9 cellular contexts compared by ENCODE assay signal in the genomic region with DNA sequence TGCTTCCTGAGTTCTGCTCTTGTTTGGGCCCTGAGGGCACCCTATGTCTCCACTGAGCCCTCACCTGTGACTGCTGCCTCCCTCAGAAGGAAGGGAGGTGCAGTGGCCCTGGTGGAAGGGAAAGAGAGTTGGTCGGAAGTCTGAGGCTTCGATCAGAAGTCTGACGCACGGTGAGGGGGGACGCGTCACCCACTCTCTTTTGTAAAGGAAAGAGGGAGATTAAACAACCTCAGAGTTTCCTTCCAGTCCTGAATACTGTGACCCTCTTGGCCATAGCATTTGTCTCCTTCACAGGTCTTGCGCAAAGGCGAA. TPM values are rescaled to one million over a fixed set of nuclear protein-coding genes. Genes with fewer than 3 reads are reported as not detected.
DNase-seq lines count a peak whose midpoint lies in the region; ATAC-seq and TF ChIP-seq lines count a peak whose summit lies in the region.
"Had no signal": no experiment of that assay in that cellular context is flagged by ENCODE, and none has a peak within 500 bp of the region (broad histone marks: within the 10 kb centered on the region; RNA-seq: fewer than 3 reads in every experiment).

No MANE protein-coding gene starts in this region.

- ATAC-seq in heart right ventricle, result peak in 1 of 8 donors; percentile 5
- no peak for ATAC-seq in left ventricle myocardium superior
- ATAC-seq in central memory CD8-positive, alpha-beta T cell (replicated peaks; ENCODE audit: extremely low read depth, poor library complexity, severe bottlenecking), result peak; percentile 54
- ATAC-seq in psoas muscle, result no peak
- ATAC-seq in upper lobe of right lung, result no peak

- H3K4me3 ChIP-seq in heart right ventricle (no peak overlapping the region), psoas muscle (no peak overlapping the region), upper lobe of right lung (no peak overlapping the region)

- 64 to 85% methylated on average over 8 of the region's 8 CpGs for WGBS in heart right ventricle, 2 donors
- WGBS in psoas muscle, 3 donors, result 86 to 90% (median 87%) methylated on average over 8 of the region's 8 CpGs

- intact Hi-C loops in heart right ventricle (cut with DNase I) (no loop called here), left ventricle myocardium superior (cut with micrococcal nuclease) (no loop called here), psoas muscle (cut with DNase I) (no loop called here), upper lobe of right lung (cut with DNase I) (no loop called here)

- H3K4me3 Mint-ChIP-seq in central memory CD8-positive, alpha-beta T cell, result no peak overlapping the region

- H3K27me3 ChIP-seq in heart right ventricle (no peaks in the 10 kb centered on the region), psoas muscle (ENCODE audit: insufficient read depth in 3 of 3, low read length in 2 of 3) (no peaks in the 10 kb centered on the region), upper lobe of right lung (no peaks in the 10 kb centered on the region)

- peaks cover 9% of the 10 kb centered on the region for H3K36me3 Mint-ChIP-seq in central memory CD8-positive, alpha-beta T cell (ENCODE audit: insufficient read depth)

- H3K27ac ChIP-seq in heart right ventricle (peak overlapping the region in 6 of 10 donors; percentile 4 to 61 (median 36)), psoas muscle (peak overlapping the region; percentile 23), upper lobe of right lung (peak overlapping the region; percentile 66)

- no peaks in the 10 kb centered on the region for H3K9me3 ChIP-seq in heart right ventricle
- no peaks in the 10 kb centered on the region for H3K9me3 ChIP-seq in psoas muscle
- H3K9me3 ChIP-seq in upper lobe of right lung, result no peaks in the 10 kb centered on the region

- H3K4me1 Mint-ChIP-seq in central memory CD8-positive, alpha-beta T cell, result no peaks in the 10 kb centered on the region

- no peaks in the 10 kb centered on the region for H3K9me3 Mint-ChIP-seq in central memory CD8-positive, alpha-beta T cell

- H3K4me1 ChIP-seq in heart right ventricle (peaks cover 10 to 81% (median 56%) of the 10 kb centered on the region in 9 donors), psoas muscle (peaks cover 57% of the 10 kb centered on the region), upper lobe of right lung (peaks cover 34% of the 10 kb centered on the region)

- H3K27ac Mint-ChIP-seq in central memory CD8-positive, alpha-beta T cell (ENCODE audit: low read depth), result no peak overlapping the region

- H3K36me3 ChIP-seq in heart right ventricle (peaks cover 0 to 36% (median 0%) of the 10 kb centered on the region in 9 donors), psoas muscle (ENCODE audit: insufficient read depth in 1 of 2, low read depth in 1 of 2) (peaks cover 0 to 17% of the 10 kb centered on the region in 2 donors), upper lobe of right lung (peaks cover 19% of the 10 kb centered on the region)

- DNase-seq in heart right ventricle (no peak), left ventricle myocardium superior (no peak), psoas muscle (no peak), upper lobe of right lung (no peak), COR-L47 (lab: John Stamatoyannopoulos, UW) (no peak), cerebellar nuclear complex (lab: John Stamatoyannopoulos, UW) (no peak), NCI-H69 (lab: John Stamatoyannopoulos, UW) (no peak)
- no peak for DNase-seq in central memory CD8-positive, alpha-beta T cell (ENCODE audit: low spot score in 2 of 2)
- DNase-seq: NCI-H1048 had no signal

- TF ChIP-seq CTCF in heart right ventricle (IDR thresholded peaks at IDR 0.05) (no peak), psoas muscle (IDR thresholded peaks at IDR 0.05) (no peak), upper lobe of right lung (IDR thresholded peaks at IDR 0.05) (no peak)

- H3K27me3 Mint-ChIP-seq in central memory CD8-positive, alpha-beta T cell, result no peaks in the 10 kb centered on the region

RNA-seq across cellular contexts. Expression of a gene that starts 31.4 kb away (rescaled TPM):
- 100 to 1,000 TPM in 4 of 10 donors, 10 to 100 TPM in 6; 82.6 to 147 (median 90.4) TPM for total RNA-seq in heart right ventricle
- polyA plus RNA-seq in heart right ventricle, result 10 to 100 TPM; 27.9 to 67.0 TPM
- 117 TPM for total RNA-seq in left ventricle myocardium superior
- 100 to 1,000 TPM in 3 of 4 donors, 10 to 100 TPM in 1; 97.2 to 166 (median 111) TPM for total RNA-seq in psoas muscle
- polyA plus RNA-seq in psoas muscle, result 10 to 100 TPM; 57.6 to 72.4 (median 72.3) TPM
- 146 TPM for total RNA-seq in upper lobe of right lung
